8 cellular contexts compared by ENCODE assay signal in the genomic region with DNA sequence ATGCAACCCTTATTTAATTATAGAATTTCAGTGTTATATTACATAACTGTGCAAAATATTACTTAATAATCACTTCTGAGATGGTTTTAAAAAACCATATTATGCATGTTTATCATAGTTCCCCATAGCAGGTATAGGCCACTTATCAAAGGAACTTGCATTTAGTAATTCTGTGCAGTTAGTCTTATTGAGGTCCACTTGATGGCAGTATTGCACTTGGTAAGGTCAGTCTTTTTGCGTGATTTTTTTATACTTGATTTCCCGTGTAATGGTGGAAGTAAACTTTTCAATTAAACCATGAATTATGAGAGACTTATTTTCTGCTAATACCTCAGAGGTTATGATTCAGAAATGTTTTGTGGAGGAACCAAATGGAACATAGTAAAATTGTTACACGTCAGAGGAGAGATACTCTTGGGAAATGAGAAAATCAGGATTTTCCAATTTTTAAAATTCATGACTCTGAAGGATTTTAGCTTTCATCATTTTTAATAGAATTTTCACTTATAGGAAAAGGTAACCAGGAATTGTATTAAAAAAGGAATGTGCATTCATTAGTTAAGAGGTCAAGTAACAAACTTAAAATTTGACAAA.
DNase-seq lines count a peak whose midpoint lies in the region; ATAC-seq and TF ChIP-seq lines count a peak whose summit lies in the region.

No MANE protein-coding gene starts in this region.

- no peak for TF ChIP-seq POLR2A in tibial nerve (IDR thresholded peaks at IDR 0.05)

- WGBS in tibial nerve, 2 donors, result 15 to 19% methylated on average over 3 of the region's 3 CpGs

- no peak overlapping the region for H3K27ac ChIP-seq in tibial nerve

- ATAC-seq in GM21576 (IDR thresholded peaks at IDR 0.05; ENCODE audit: unreplicated experiment) (no peak), HG02588 (IDR thresholded peaks at IDR 0.05; ENCODE audit: unreplicated experiment) (no peak)

- no peaks in the 10 kb centered on the region for H3K36me3 ChIP-seq in tibial nerve

- DNase-seq in NCI-H2029 (lab: John Stamatoyannopoulos, UW) (peak; percentile 5), NCI-H2029 treated with DMSO at 0.1 percent for 48 hours (lab: John Stamatoyannopoulos, UW) (no peak), KG1 (lab: John Stamatoyannopoulos, UW) (peak; percentile 24), SK-N-DZ (ENCODE audit: low spot score) (peak; percentile 57), globus pallidus (ENCODE audit: low spot score) (peak; percentile 28), tibial nerve (ENCODE audit: low spot score in 2 of 2) (no peak)

- H3K9me3 ChIP-seq in tibial nerve, result no peaks in the 10 kb centered on the region

- no peak for TF ChIP-seq EP300 in tibial nerve (IDR thresholded peaks at IDR 0.05)

- no peak overlapping the region for H3K4me3 ChIP-seq in tibial nerve

- no peaks in the 10 kb centered on the region for H3K4me1 ChIP-seq in tibial nerve

- TF ChIP-seq CTCF in tibial nerve (IDR thresholded peaks at IDR 0.05), result peak in 3 of 5 experiments; percentile 19 to 27 (median 24)

- H3K27me3 ChIP-seq in tibial nerve, result no peaks in the 10 kb centered on the region

Comparison
In these comparisons a context has a peak if more than half of its experiments do, and no peak if none do; other contexts are left out.
1. DNase-seq: peak in NCI-H2029 (single experiment), KG1 (single experiment), SK-N-DZ (single experiment) and globus pallidus (single experiment); none in NCI-H2029 treated with DMSO at 0.1 percent for 48 hours (single experiment) and tibial nerve (0 of 2).